In the genomic region with DNA sequence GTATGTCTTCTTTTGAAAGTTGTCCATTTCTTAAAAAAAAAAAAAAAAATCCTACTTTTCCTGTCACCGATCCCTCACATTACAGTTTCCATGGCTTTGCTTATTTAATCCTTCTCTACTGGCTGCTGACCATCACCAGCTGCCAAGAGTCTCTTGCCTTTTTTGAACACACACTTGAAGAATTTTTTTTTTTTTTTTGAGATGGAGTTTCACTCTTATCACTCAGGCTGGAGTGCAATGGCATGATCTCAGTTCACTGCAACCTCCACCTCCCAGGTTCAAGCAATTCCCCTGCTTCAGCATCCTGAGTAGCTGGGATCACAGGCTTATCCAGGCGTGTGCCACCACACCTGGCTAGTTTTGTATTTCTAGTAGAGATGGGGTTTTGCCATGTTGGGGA, we compare ENCODE assay signal across 6 cellular contexts.
"Had no signal": no experiment of that assay in that cellular context is flagged by ENCODE, and none has a peak within 500 bp of the region (broad histone marks: within the 10 kb centered on the region; RNA-seq: fewer than 3 reads in every experiment).

No MANE protein-coding gene starts in this region.

- H3K4me3 ChIP-seq: GM23338 had no signal

- ATAC-seq: GM23338, HepG2 had no signal

- H3K4me3 Mint-ChIP-seq: GM23338, H9, IgD-negative memory B cell had no signal

- DNase-seq: H9, HCEC 1CT had no signal

- H3K9me3 Mint-ChIP-seq: GM23338, H9 had no signal

- H3K27ac ChIP-seq: HL-60 had no signal

- H3K27ac Mint-ChIP-seq: GM23338, H9, IgD-negative memory B cell had no signal

- H3K36me3 Mint-ChIP-seq: IgD-negative memory B cell had no signal

- H3K4me1 Mint-ChIP-seq: IgD-negative memory B cell had no signal
